ENCODE assay signal across 25 cellular contexts in the genomic region with DNA sequence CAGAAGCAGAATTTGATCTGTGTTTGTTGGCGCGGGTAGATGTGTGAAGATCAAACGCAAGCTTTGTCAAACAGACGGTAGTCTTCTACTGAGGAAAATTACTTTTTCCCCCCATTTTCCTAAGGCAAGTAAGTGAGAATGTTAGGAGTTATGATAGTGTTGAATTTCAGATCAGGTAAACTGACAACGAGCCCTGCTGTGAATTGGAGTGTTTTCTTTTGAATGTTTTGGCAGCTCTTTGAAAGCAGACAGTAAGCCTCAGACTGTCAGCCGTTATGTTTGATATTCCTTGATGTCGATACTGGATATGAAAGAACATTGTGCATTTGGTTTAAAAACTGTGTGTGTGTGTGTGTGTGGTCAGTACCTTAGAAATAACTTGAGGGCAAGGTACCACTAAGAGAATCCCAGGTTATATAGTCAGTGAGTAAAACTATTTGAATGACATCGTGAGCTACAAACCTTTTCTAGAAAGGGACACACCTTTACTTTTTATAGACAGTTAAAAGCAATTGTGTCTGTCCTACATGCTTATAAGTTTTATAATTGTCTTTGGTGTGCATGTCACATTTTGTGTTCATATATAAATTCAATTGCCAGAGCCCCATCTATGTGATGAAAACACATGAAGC.
"Had no signal": no experiment of that assay in that cellular context is flagged by ENCODE, and none has a peak within 500 bp of the region (broad histone marks: within the 10 kb centered on the region; RNA-seq: fewer than 3 reads in every experiment).

No MANE protein-coding gene starts in this region.

- ATAC-seq: activated CD4-positive, alpha-beta T cell treated with anti-CD3 and anti-CD28 coated beads for 36 hours; activated naive CD4-positive, alpha-beta T cell treated with anti-CD3 and anti-CD28 coated beads, Interleukin-2, amount 50 U/mL, for 72 hours; activated T-cell treated with anti-CD3 and anti-CD28 coated beads, Interleukin-2, amount 50 U/mL, for 72 hours; esophagus mucosa; gastroesophageal sphincter; T-helper 17 cell had no signal

- H3K27me3 ChIP-seq: ascending aorta had no signal

- H3K36me3 ChIP-seq: ascending aorta, gastroesophageal sphincter had no signal

- H3K9me3 ChIP-seq: ascending aorta, gastroesophageal sphincter had no signal

- H3K4me3 ChIP-seq: ascending aorta, coronary artery, dorsolateral prefrontal cortex, gastroesophageal sphincter had no signal

- H3K27ac ChIP-seq: ascending aorta, coronary artery, dorsolateral prefrontal cortex, gastroesophageal sphincter had no signal

- H3K4me1 ChIP-seq: ascending aorta, gastroesophageal sphincter had no signal

- DNase-seq: activated CD4-positive, alpha-beta memory T cell treated with anti-CD3 and anti-CD28 coated beads, Interleukin-2, amount 10 ng/mL, durations not matched to agents 7 days and 5 days; activated CD4-positive, alpha-beta T cell treated with anti-CD3 and anti-CD28 coated beads for 36 hours; activated CD4-positive, alpha-beta T cell treated with anti-CD3 and anti-CD28 coated beads, Interleukin-2, amount 10 ng/mL, durations not matched to agents 24 days and 14 days; activated CD4-positive, CD25-positive, alpha-beta regulatory T cell; activated CD4-positive, CD25-positive, alpha-beta regulatory T cell treated with anti-CD3 and anti-CD28 coated beads, Interleukin-2, amount 50 U/mL, for 72 hours; activated CD8-positive, alpha-beta memory T cell treated with anti-CD3 and anti-CD28 coated beads, Interleukin-2, amount 50 U/mL, for 48 hours; activated gamma-delta T cell; activated naive CD4-positive, alpha-beta T cell; activated naive CD4-positive, alpha-beta T cell treated with anti-CD3 and anti-CD28 coated beads, Interleukin-2, amount 10 ng/mL, durations not matched to agents 7 days and 5 days; activated naive CD8-positive, alpha-beta T cell treated with anti-CD3 and anti-CD28 coated beads, Interleukin-2, amount 10 ng/mL, durations not matched to agents 7 days and 5 days; activated T-cell treated with anti-CD3 and anti-CD28 coated beads for 4 hours; activated T-cell treated with anti-CD3 and anti-CD28 coated beads, Interleukin-2, amount 50 U/mL, for 24 hours; activated T-cell treated with anti-CD3 and anti-CD28 coated beads, Interleukin-2, amount 50 U/mL, for 72 hours; dorsolateral prefrontal cortex; effector memory CD4-positive, alpha-beta T cell; endodermal cell; foreskin melanocyte; T-helper 1 cell; T-helper 17 cell; T1000 had no signal
